In the genomic region with DNA sequence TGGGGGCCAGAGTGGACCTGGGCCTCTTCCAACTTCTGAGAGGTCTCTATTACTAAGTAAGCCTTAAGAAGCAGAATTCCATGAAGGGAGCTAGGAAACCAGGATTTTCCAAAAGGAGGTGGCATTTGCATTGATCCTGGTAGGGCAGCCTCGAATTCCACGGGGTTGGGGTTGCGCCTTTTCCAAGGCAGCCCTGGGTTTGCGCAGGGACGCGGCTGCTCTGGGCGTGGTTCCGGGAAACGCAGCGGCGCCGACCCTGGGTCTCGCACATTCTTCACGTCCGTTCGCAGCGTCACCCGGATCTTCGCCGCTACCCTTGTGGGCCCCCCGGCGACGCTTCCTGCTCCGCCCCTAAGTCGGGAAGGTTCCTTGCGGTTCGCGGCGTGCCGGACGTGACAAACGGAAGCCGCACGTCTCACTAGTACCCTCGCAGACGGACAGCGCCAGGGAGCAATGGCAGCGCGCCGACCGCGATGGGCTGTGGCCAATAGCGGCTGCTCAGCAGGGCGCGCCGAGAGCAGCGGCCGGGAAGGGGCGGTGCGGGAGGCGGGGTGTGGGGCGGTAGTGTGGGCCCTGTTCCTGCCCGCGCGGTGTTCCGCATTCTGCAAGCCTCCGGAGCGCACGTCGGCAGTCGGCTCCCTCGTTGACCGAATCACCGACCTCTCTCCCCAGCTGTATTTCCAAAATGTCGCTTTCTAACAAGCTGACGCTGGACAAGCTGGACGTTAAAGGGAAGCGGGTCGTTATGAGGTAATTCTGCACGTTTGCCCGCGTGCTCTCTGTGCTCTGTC, we compare ENCODE assay signal across 1 cellular context.
TF ChIP-seq lines count a peak whose summit lies in the region.

A gene (plus strand): TSS at position 593 of the 791 bp plus-strand sequence. CDS start 93 bp downstream, at position 686.

TF ChIP-seq in K562, 482 proteins besides CTCF, POLR2A, EP300 and RAD21 (continued from another document and continues in another):
- TF ChIP-seq, protein P1, sequence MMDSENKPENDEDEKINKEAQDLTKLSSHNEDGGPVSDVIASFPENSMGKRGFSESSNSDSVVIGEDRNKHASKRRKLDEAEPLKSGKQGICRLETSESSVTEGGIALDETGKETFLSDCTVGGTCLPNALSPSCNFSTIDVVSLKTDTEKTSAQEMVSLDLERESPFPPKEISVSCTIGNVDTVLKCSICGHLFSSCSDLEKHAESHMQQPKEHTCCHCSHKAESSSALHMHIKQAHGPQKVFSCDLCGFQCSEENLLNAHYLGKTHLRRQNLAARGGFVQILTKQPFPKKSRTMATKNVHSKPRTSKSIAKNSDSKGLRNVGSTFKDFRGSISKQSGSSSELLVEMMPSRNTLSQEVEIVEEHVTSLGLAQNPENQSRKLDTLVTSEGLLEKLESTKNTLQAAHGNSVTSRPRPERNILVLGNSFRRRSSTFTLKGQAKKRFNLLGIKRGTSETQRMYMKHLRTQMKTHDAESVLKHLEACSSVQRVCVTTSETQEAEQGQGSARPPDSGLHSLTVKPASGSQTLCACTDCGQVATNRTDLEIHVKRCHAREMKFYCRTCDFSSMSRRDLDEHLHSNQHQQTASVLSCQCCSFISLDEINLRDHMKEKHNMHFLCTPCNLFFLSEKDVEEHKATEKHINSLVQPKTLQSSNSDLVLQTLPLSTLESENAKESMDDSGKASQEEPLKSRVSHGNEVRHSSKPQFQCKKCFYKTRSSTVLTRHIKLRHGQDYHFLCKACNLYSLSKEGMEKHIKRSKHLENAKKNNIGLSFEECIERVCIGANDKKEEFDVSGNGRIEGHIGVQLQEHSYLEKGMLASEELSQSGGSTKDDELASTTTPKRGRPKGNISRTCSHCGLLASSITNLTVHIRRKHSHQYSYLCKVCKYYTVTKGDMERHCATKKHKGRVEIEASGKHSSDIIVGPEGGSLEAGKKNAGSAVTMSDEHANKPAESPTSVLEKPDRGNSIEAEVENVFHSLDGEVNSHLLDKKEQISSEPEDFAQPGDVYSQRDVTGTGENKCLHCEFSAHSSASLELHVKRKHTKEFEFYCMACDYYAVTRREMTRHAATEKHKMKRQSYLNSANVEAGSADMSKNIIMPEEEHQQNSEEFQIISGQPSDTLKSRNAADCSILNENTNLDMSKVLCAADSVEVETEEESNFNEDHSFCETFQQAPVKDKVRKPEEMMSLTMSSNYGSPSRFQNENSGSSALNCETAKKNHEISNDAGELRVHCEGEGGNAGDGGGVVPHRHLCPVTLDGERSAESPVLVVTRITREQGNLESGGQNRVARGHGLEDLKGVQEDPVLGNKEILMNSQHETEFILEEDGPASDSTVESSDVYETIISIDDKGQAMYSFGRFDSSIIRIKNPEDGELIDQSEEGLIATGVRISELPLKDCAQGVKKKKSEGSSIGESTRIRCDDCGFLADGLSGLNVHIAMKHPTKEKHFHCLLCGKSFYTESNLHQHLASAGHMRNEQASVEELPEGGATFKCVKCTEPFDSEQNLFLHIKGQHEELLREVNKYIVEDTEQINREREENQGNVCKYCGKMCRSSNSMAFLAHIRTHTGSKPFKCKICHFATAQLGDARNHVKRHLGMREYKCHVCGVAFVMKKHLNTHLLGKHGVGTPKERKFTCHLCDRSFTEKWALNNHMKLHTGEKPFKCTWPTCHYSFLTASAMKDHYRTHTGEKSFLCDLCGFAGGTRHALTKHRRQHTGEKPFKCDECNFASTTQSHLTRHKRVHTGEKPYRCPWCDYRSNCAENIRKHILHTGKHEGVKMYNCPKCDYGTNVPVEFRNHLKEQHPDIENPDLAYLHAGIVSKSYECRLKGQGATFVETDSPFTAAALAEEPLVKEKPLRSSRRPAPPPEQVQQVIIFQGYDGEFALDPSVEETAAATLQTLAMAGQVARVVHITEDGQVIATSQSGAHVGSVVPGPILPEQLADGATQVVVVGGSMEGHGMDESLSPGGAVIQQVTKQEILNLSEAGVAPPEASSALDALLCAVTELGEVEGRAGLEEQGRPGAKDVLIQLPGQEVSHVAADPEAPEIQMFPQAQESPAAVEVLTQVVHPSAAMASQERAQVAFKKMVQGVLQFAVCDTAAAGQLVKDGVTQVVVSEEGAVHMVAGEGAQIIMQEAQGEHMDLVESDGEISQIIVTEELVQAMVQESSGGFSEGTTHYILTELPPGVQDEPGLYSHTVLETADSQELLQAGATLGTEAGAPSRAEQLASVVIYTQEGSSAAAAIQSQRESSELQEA (IDR thresholded peaks at IDR 0.05; ENCODE audit: low read depth), result peak; percentile 47; the same call in 1 of the 2 replicates
- TF ChIP-seq SRSF3 (IDR thresholded peaks at IDR 0.05; ENCODE audit: insufficient read depth, low read length) (no peak), GTF2F1 (IDR thresholded peaks at IDR 0.05; ENCODE audit: low read depth, low read length) (no peak), ZNF668 (CRISPR knock-in tag; IDR thresholded peaks at IDR 0.05) (no peak), ZNF239 (CRISPR knock-in tag; IDR thresholded peaks at IDR 0.05) (no peak), ZNF766 (CRISPR knock-in tag; conservative IDR thresholded peaks at IDR 0.05) (no peak), BRF1 (IDR thresholded peaks at IDR 0.05; ENCODE audit: borderline replicate concordance, extremely low read depth, insufficient read length) (no peak), ZNF224 (CRISPR knock-in tag; IDR thresholded peaks at IDR 0.05) (no peak), U2AF1 (optimal IDR thresholded peaks at IDR 0.05; ENCODE audit: low read depth, low read length) (no peak), NR2F6 (CRISPR knock-in tag; IDR thresholded peaks at IDR 0.05) (no peak), POU5F1 (IDR thresholded peaks at IDR 0.05; ENCODE audit: borderline replicate concordance, low read depth, low read length, partially characterized antibody) (no peak), LEF1 (IDR thresholded peaks at IDR 0.05) (0 out of 2 replicates have a peak, but pooled peaks have one; percentile 34), PCBP2 (IDR thresholded peaks at IDR 0.05; ENCODE audit: low read depth, low read length, poor library complexity, severe bottlenecking) (no peak), CHCHD3 (CRISPR knock-in tag; IDR thresholded peaks at IDR 0.05) (no peak), BCOR (IDR thresholded peaks at IDR 0.05) (no peak)
- TF ChIP-seq, protein P2, sequence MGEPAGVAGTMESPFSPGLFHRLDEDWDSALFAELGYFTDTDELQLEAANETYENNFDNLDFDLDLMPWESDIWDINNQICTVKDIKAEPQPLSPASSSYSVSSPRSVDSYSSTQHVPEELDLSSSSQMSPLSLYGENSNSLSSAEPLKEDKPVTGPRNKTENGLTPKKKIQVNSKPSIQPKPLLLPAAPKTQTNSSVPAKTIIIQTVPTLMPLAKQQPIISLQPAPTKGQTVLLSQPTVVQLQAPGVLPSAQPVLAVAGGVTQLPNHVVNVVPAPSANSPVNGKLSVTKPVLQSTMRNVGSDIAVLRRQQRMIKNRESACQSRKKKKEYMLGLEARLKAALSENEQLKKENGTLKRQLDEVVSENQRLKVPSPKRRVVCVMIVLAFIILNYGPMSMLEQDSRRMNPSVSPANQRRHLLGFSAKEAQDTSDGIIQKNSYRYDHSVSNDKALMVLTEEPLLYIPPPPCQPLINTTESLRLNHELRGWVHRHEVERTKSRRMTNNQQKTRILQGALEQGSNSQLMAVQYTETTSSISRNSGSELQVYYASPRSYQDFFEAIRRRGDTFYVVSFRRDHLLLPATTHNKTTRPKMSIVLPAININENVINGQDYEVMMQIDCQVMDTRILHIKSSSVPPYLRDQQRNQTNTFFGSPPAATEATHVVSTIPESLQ (CRISPR knock-in tag; IDR thresholded peaks at IDR 0.05), result no peak
- TF ChIP-seq, protein P3, sequence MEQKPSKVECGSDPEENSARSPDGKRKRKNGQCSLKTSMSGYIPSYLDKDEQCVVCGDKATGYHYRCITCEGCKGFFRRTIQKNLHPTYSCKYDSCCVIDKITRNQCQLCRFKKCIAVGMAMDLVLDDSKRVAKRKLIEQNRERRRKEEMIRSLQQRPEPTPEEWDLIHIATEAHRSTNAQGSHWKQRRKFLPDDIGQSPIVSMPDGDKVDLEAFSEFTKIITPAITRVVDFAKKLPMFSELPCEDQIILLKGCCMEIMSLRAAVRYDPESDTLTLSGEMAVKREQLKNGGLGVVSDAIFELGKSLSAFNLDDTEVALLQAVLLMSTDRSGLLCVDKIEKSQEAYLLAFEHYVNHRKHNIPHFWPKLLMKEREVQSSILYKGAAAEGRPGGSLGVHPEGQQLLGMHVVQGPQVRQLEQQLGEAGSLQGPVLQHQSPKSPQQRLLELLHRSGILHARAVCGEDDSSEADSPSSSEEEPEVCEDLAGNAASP (IDR thresholded peaks at IDR 0.05), result no peak
- TF ChIP-seq, protein P4, sequence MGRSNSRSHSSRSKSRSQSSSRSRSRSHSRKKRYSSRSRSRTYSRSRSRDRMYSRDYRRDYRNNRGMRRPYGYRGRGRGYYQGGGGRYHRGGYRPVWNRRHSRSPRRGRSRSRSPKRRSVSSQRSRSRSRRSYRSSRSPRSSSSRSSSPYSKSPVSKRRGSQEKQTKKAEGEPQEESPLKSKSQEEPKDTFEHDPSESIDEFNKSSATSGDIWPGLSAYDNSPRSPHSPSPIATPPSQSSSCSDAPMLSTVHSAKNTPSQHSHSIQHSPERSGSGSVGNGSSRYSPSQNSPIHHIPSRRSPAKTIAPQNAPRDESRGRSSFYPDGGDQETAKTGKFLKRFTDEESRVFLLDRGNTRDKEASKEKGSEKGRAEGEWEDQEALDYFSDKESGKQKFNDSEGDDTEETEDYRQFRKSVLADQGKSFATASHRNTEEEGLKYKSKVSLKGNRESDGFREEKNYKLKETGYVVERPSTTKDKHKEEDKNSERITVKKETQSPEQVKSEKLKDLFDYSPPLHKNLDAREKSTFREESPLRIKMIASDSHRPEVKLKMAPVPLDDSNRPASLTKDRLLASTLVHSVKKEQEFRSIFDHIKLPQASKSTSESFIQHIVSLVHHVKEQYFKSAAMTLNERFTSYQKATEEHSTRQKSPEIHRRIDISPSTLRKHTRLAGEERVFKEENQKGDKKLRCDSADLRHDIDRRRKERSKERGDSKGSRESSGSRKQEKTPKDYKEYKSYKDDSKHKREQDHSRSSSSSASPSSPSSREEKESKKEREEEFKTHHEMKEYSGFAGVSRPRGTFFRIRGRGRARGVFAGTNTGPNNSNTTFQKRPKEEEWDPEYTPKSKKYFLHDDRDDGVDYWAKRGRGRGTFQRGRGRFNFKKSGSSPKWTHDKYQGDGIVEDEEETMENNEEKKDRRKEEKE (IDR thresholded peaks at IDR 0.05; ENCODE audit: borderline replicate concordance in 1 of 2, control insufficient read depth in 1 of 2, low read depth in 2 of 2, low read length in 1 of 2), result peak in 1 of 2 experiments; percentile 68; a peak in 1 of 4 replicates
- TF ChIP-seq, protein P5, sequence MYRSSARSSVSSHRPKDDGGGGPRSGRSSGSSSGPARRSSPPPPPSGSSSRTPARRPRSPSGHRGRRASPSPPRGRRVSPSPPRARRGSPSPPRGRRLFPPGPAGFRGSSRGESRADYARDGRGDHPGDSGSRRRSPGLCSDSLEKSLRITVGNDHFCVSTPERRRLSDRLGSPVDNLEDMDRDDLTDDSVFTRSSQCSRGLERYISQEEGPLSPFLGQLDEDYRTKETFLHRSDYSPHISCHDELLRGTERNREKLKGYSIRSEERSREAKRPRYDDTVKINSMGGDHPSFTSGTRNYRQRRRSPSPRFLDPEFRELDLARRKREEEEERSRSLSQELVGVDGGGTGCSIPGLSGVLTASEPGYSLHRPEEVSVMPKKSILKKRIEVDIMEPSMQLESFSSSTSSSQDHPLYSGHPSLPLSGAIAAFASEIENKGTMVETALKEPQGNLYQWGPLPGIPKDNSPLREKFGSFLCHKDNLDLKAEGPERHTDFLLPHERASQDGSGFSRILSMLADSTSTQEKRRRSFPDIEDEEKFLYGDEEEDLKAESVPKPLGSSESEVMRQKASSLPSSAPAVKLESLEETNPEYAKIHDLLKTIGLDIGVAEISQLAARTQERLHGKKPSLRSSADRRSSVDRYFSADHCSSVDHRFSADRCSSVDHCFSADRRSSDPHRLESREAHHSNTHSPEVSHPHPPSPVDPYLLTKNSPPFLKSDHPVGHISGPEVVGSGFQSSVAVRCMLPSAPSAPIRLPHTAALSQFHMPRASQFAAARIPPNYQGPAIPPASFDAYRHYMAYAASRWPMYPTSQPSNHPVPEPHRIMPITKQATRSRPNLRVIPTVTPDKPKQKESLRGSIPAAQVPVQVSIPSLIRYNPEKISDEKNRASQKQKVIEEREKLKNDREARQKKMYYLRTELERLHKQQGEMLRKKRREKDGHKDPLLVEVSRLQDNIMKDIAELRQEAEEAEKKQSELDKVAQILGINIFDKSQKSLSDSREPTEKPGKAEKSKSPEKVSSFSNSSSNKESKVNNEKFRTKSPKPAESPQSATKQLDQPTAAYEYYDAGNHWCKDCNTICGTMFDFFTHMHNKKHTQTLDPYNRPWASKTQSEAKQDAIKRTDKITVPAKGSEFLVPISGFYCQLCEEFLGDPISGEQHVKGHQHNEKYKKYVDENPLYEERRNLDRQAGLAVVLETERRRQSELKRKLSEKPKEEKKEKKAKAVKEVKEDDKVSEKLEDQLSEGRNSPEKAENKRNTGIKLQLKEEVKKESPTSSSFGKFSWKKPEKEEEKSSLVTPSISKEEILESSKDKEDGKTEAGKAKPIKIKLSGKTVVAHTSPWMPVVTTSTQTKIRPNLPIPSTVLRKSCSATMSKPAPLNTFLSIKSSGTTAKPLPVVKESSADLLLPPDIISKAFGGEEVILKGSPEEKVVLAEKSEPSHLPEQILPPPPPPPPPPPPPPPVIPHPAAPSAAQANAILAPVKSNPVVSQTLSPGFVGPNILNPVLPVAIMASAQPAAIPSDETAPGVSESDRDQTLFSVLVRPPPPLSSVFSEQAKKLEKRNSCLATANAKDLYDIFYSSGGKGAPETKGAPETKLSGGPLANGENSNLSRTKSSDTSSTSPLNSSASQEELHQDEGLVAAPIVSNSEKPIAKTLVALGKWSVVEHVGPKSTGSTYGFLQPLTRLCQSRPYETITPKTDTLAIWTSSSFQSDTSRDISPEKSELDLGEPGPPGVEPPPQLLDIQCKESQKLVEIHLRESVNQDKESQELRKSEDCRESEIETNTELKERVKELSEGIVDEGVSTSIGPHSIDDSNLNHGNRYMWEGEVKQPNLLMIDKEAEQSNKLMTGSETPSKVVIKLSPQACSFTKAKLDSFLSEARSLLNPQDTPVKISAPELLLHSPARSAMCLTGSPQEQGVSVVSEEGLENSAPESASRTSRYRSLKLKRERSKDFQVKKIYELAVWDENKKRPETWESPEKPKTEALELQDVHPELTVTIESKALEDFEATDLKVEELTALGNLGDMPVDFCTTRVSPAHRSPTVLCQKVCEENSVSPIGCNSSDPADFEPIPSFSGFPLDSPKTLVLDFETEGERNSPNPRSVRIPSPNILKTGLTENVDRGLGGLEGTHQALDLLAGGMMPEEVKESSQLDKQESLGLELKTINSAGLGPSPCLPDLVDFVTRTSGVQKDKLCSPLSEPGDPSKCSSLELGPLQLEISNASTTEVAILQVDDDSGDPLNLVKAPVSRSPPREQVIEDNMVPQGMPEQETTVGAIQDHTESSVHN (IDR thresholded peaks at IDR 0.05; ENCODE audit: borderline replicate concordance in 1 of 2, low read depth in 1 of 2), result no peak
- TF ChIP-seq, protein P6, sequence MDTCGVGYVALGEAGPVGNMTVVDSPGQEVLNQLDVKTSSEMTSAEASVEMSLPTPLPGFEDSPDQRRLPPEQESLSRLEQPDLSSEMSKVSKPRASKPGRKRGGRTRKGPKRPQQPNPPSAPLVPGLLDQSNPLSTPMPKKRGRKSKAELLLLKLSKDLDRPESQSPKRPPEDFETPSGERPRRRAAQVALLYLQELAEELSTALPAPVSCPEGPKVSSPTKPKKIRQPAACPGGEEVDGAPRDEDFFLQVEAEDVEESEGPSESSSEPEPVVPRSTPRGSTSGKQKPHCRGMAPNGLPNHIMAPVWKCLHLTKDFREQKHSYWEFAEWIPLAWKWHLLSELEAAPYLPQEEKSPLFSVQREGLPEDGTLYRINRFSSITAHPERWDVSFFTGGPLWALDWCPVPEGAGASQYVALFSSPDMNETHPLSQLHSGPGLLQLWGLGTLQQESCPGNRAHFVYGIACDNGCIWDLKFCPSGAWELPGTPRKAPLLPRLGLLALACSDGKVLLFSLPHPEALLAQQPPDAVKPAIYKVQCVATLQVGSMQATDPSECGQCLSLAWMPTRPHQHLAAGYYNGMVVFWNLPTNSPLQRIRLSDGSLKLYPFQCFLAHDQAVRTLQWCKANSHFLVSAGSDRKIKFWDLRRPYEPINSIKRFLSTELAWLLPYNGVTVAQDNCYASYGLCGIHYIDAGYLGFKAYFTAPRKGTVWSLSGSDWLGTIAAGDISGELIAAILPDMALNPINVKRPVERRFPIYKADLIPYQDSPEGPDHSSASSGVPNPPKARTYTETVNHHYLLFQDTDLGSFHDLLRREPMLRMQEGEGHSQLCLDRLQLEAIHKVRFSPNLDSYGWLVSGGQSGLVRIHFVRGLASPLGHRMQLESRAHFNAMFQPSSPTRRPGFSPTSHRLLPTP (IDR thresholded peaks at IDR 0.05; ENCODE audit: borderline replicate concordance, extremely low read depth, insufficient read length), result no peak
